In the genomic region with DNA sequence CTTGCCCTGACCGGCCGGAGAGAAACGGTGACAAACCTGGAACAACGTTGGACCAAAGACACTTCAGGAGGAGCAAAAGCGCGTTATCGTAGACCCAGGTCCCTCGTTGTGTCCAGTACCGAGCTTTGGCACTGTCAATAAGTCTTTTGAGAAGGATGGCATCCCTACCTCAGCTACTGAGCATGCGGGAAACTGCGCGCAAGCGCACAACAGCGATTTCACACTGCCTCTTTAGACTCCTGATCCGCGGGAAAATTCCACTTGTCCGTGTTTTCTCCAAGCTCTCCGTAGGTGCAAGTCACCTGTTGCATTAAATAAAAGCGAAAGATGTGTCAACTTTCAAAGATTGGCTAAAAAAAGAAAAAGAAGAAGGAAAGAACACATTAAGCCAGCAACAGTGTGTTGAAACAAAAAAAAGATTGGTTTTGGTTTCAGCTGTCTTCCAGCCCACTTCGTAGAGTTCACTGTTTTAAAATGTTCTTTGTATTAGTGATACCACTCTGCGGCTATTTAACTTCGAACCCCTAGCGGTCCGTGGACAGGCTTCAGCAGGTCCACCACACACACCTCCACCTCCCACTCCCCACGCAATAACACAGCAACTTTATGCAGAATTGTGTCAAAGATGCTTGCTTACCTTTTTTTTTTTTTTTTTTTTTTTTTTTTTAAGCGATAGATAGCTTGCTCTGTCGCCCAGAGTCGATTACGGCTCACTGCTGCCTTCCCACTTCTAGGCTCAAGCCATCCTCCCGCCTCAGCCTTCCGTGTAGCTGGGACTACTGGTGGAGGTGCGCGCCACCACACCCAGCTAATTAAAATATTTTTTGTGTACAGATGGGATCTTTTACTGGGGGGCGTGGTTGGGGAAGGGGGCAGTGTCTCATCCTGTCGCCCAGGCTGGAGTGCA, we compare ENCODE assay signal across 8 cellular contexts. TPM values are rescaled to one million over a fixed set of nuclear protein-coding genes. Genes with fewer than 3 reads are reported as not detected.
A peak's percentile ranks its signal among the peaks of the same experiment; 100 is the strongest.
DNase-seq lines count a peak whose midpoint lies in the region; ATAC-seq and TF ChIP-seq lines count a peak whose summit lies in the region.

A gene with protein sequence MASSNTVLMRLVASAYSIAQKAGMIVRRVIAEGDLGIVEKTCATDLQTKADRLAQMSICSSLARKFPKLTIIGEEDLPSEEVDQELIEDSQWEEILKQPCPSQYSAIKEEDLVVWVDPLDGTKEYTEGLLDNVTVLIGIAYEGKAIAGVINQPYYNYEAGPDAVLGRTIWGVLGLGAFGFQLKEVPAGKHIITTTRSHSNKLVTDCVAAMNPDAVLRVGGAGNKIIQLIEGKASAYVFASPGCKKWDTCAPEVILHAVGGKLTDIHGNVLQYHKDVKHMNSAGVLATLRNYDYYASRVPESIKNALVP (minus strand): TSS at position 139 of the 907 bp plus-strand sequence. CDS start 9,942 bp downstream, outside the sequence.

- TF ChIP-seq CTCF in HFF-Myc (IDR thresholded peaks at IDR 0.05; ENCODE audit: low read depth, low read length, missing control alignments) (no peak), gastroesophageal sphincter (IDR thresholded peaks at IDR 0.05) (no peak)

- peak; percentile 76 for ATAC-seq in gastroesophageal sphincter

- intact Hi-C loops in activated naive CD4-positive, alpha-beta T cell treated with anti-CD3 and anti-CD28 coated beads for 36 hours (cut with micrococcal nuclease), result loop anchor here (1.0 to 10.0 kb wide), 5 partner anchors 44 to 1355 kb away; a partner anchor contains a TSS

- H3K36me3 ChIP-seq in gastroesophageal sphincter, result no peaks in the 10 kb centered on the region

- H3K9me3 ChIP-seq in gastroesophageal sphincter, result no peaks in the 10 kb centered on the region

- H3K27ac ChIP-seq in gastroesophageal sphincter, result peak within 1 kb of the TSS in 3 of 4 donors; percentile 49 to 73 (median 68)

- H3K4me1 ChIP-seq in gastroesophageal sphincter, result peaks cover 0 to 23% (median under 1%) of the 10 kb centered on the region in 3 donors

- H3K27ac Mint-ChIP-seq in activated naive CD4-positive, alpha-beta T cell treated with anti-CD3 and anti-CD28 coated beads for 36 hours, result peak within 1 kb of the TSS; percentile 85

- no peak for TF ChIP-seq POLR2A in gastroesophageal sphincter (IDR thresholded peaks at IDR 0.05)

- H3K4me3 Mint-ChIP-seq in activated naive CD4-positive, alpha-beta T cell treated with anti-CD3 and anti-CD28 coated beads for 36 hours, result peak within 1 kb of the TSS; percentile 91

- no peak for TF ChIP-seq EP300 in gastroesophageal sphincter (IDR thresholded peaks at IDR 0.05)

- H3K4me3 ChIP-seq in HFF-Myc (replicated peaks; ENCODE audit: low read depth, low read length) (peak within 1 kb of the TSS; percentile 54), gastroesophageal sphincter (peak within 1 kb of the TSS; percentile 65 to 83)

- CTCF ChIA-PET in activated naive CD4-positive, alpha-beta T cell treated with anti-CD3 and anti-CD28 coated beads for 36 hours (lab: Charles Lee), result interaction anchor here (0.7 to 1.6 kb wide), 2 partner anchors 15 to 99 kb away, joined by 3 to 5 read pairs; no protein-coding TSS in a partner anchor

- no peaks in the 10 kb centered on the region for H3K9me3 Mint-ChIP-seq in activated naive CD4-positive, alpha-beta T cell treated with anti-CD3 and anti-CD28 coated beads for 36 hours

- no peaks in the 10 kb centered on the region for H3K36me3 Mint-ChIP-seq in activated naive CD4-positive, alpha-beta T cell treated with anti-CD3 and anti-CD28 coated beads for 36 hours (ENCODE audit: low read depth)

- WGBS in gastroesophageal sphincter (ENCODE audit: low coverage in 1 of 2), 2 donors, result 1% methylated on average over 18 to 19 of the region's 35 CpGs

- H3K4me1 Mint-ChIP-seq in activated naive CD4-positive, alpha-beta T cell treated with anti-CD3 and anti-CD28 coated beads for 36 hours (ENCODE audit: low read depth), result peaks cover 12% of the 10 kb centered on the region

- H3K27me3 Mint-ChIP-seq in activated naive CD4-positive, alpha-beta T cell treated with anti-CD3 and anti-CD28 coated beads for 36 hours (ENCODE audit: low read depth), result no peaks in the 10 kb centered on the region

- H3K27me3 ChIP-seq in gastroesophageal sphincter, result no peaks in the 10 kb centered on the region

- DNase-seq in GM04504 (ENCODE audit: low read depth) (peak; percentile 85), HFF-Myc (ENCODE audit: extremely low read depth, low read depth) (peak; percentile 89), NAMALWA (ENCODE audit: low spot score) (peak; percentile 98), SK-N-DZ (ENCODE audit: low spot score) (peak; percentile 93), non-pigmented ciliary epithelial cell (ENCODE audit: low read depth) (peak; percentile 87), superior temporal gyrus (ENCODE audit: extremely low spot score) (peak; percentile 99)
- DNase-seq in activated naive CD4-positive, alpha-beta T cell treated with anti-CD3 and anti-CD28 coated beads for 36 hours, result peak; percentile 100

RNA-seq across cellular contexts. Expression of the gene that starts here (rescaled TPM):
- polyA plus RNA-seq in SK-N-DZ (2014; cell fraction: cytosol; rRNA removed), result 45.5 and 51.5 TPM in 2 replicates
- polyA plus RNA-seq in SK-N-DZ (2014; cell fraction: nucleus; rRNA removed), result 18.1 and 21.8 TPM in 2 replicates
- total RNA-seq in activated naive CD4-positive, alpha-beta T cell treated with anti-CD3 and anti-CD28 coated beads for 36 hours, result 10 to 100 TPM; 18.5 to 21.3 TPM
- total RNA-seq in gastroesophageal sphincter, result 10 to 100 TPM in 3 of 4 donors, 1 to 10 TPM in 1; 8.8 to 30.2 (median 12.8) TPM

Comparison
In these comparisons a context has a peak if more than half of its experiments do, and no peak if none do; other contexts are left out.
1. Peak in every context shown above with its lines: DNase-seq, ATAC-seq, H3K4me3 ChIP-seq and H3K27ac ChIP-seq.